17 cellular contexts compared by ENCODE assay signal in genomic region chr9:95572370-95573151, GRCh38. TPM values are rescaled to one million over a fixed set of nuclear protein-coding genes. Genes with fewer than 3 reads are reported as not detected.
DNase-seq lines count a peak whose midpoint lies in the region; ATAC-seq, FAIRE-seq and TF ChIP-seq lines count a peak whose summit lies in the region.
"Had no signal": no experiment of that assay in that cellular context is flagged by ENCODE, and none has a peak within 500 bp of the region (broad histone marks: within the 10 kb centered on the region; RNA-seq: fewer than 3 reads in every experiment).

No MANE protein-coding gene starts in this region.

- peak in 6 of 8 donors; percentile 40 to 62 (median 52) for ATAC-seq in heart right ventricle
- no peak for ATAC-seq in GM18909 (IDR thresholded peaks at IDR 0.05; ENCODE audit: poor library complexity, unreplicated experiment)
- ATAC-seq in GM18858 (IDR thresholded peaks at IDR 0.05; ENCODE audit: unreplicated experiment) = no peak
- ATAC-seq: activated CD4-positive, alpha-beta T cell treated with anti-CD3 and anti-CD28 coated beads for 36 hours had no signal

- H3K27ac ChIP-seq in heart right ventricle = no peak overlapping the region

- intact Hi-C loops in heart right ventricle (cut with DNase I) = loop anchor here in 1 of 10 donors (10.0 kb wide), 1 partner anchor 58 kb away; the partner anchor contains the start of gene PTCH1

- peaks cover 4 to 58% (median 45%) of the 10 kb centered on the region in 7 donors for H3K27me3 ChIP-seq in heart right ventricle

- peaks cover 0 to 10% (median 0%) of the 10 kb centered on the region in 9 donors for H3K4me1 ChIP-seq in heart right ventricle
- H3K4me1 ChIP-seq: HAP-1 had no signal

- no peaks in the 10 kb centered on the region for H3K9me3 ChIP-seq in heart right ventricle
- H3K9me3 ChIP-seq: HAP-1 had no signal

- H3K4me3 ChIP-seq in AG09309 (ENCODE audit: control insufficient read depth, low read depth, low read length) (no peak overlapping the region), HFF-Myc (replicated peaks; ENCODE audit: low read depth, low read length) (no peak overlapping the region), heart right ventricle (no peak overlapping the region)
- H3K4me3 ChIP-seq: HAP-1 had no signal

- TF ChIP-seq CTCF in AG09309 (IDR thresholded peaks at IDR 0.05; ENCODE audit: control insufficient read depth, insufficient read depth, low read depth, low read length, missing control alignments) = no peak
- TF ChIP-seq CTCF in HFF-Myc (IDR thresholded peaks at IDR 0.05; ENCODE audit: low read depth, low read length, missing control alignments) = no peak
- TF ChIP-seq CTCF in heart right ventricle (IDR thresholded peaks at IDR 0.05) = no peak
- TF ChIP-seq CTCF in GM20000 (IDR thresholded peaks at IDR 0.05; ENCODE audit: extremely low read depth, missing control alignments) = no peak

- no peaks in the 10 kb centered on the region for H3K36me3 ChIP-seq in heart right ventricle
- H3K36me3 ChIP-seq: HAP-1 had no signal

- DNase-seq in AG09309 (ENCODE audit: low read depth) (peak; percentile 45), HFF-Myc (ENCODE audit: extremely low read depth, low read depth) (peak; percentile 37), heart right ventricle (peak in 1 of 2 donors; percentile 10), GM20000 (ENCODE audit: low spot score) (no peak), NOMO-1 (lab: John Stamatoyannopoulos, UW; ENCODE audit: unreplicated experiment in 2 of 2) (no peak)
- DNase-seq: activated CD4-positive, alpha-beta T cell treated with anti-CD3 and anti-CD28 coated beads for 36 hours; activated naive CD8-positive, alpha-beta T cell treated with anti-CD3 and anti-CD28 coated beads for 36 hours; CD4-positive, CD25-positive, alpha-beta regulatory T cell; DMS153; NCI-H1092 treated with DMSO at 0.1 percent for 48 hours; NCI-H2081; posterior cingulate gyrus; RPMI8226 had no signal

- 60 to 63% methylated on average over 25 of the region's 25 CpGs for WGBS in heart right ventricle, 2 donors

- FAIRE-seq in endometrium (lab: Jason Lieb, UNC) = peak; percentile 94

RNA-seq across cellular contexts. Expression of gene PTCH1, which starts 55.8 kb away (rescaled TPM):
- 1 to 10 TPM; 3.6 to 10.0 (median 7.8) TPM for total RNA-seq in heart right ventricle
- 1 to 10 TPM; 1.6 to 3.7 TPM for polyA plus RNA-seq in heart right ventricle

Comparison
In these comparisons a context has a peak if more than half of its experiments do, and no peak if none do; other contexts are left out.
1. DNase-seq: peak in AG09309 (single experiment) and HFF-Myc (single experiment); none in GM20000 (single experiment) and NOMO-1 (0 of 2).
2. ATAC-seq: peak in heart right ventricle (6 of 8); none in GM18909 (single experiment) and GM18858 (single experiment).